ENCODE assay signal across 13 cellular contexts in genomic region chr22:33130473-33130872, GRCh38.
DNase-seq lines count a peak whose midpoint lies in the region; ATAC-seq and TF ChIP-seq lines count a peak whose summit lies in the region.
"Had no signal": no experiment of that assay in that cellular context is flagged by ENCODE, and none has a peak within 500 bp of the region (broad histone marks: within the 10 kb centered on the region; RNA-seq: fewer than 3 reads in every experiment).

No MANE protein-coding gene starts in this region.

- H3K36me3 Mint-ChIP-seq in activated CD4-positive, alpha-beta T cell treated with anti-CD3 and anti-CD28 coated beads, Interleukin-2, amount 10 ng/mL, durations not matched to agents 24 days and 14 days (ENCODE audit: low read depth), result no peaks in the 10 kb centered on the region
- H3K36me3 Mint-ChIP-seq: CD14-positive monocyte; CD4-positive, alpha-beta memory T cell had no signal

- WGBS in testis, 2 donors, result 65 to 82% methylated on average over 9 of the region's 9 CpGs

- H3K27me3 ChIP-seq in left lung (no peaks in the 10 kb centered on the region), testis (no peaks in the 10 kb centered on the region)
- H3K27me3 ChIP-seq: BLaER1 had no signal

- H3K36me3 ChIP-seq in left lung, result no peaks in the 10 kb centered on the region
- no peaks in the 10 kb centered on the region for H3K36me3 ChIP-seq in testis (ENCODE audit: low read depth, missing control alignments)
- H3K36me3 ChIP-seq: BLaER1 had no signal

- no peak overlapping the region for H3K4me3 Mint-ChIP-seq in activated CD4-positive, alpha-beta T cell treated with anti-CD3 and anti-CD28 coated beads, Interleukin-2, amount 10 ng/mL, durations not matched to agents 24 days and 14 days
- H3K4me3 Mint-ChIP-seq: CD14-positive monocyte; CD4-positive, alpha-beta memory T cell; H9 had no signal

- no peaks in the 10 kb centered on the region for H3K9me3 Mint-ChIP-seq in activated CD4-positive, alpha-beta T cell treated with anti-CD3 and anti-CD28 coated beads, Interleukin-2, amount 10 ng/mL, durations not matched to agents 24 days and 14 days
- H3K9me3 Mint-ChIP-seq: H9 had no signal

- H3K27me3 Mint-ChIP-seq in activated CD4-positive, alpha-beta T cell treated with anti-CD3 and anti-CD28 coated beads, Interleukin-2, amount 10 ng/mL, durations not matched to agents 24 days and 14 days, result no peaks in the 10 kb centered on the region

- no peak overlapping the region for H3K27ac Mint-ChIP-seq in activated CD4-positive, alpha-beta T cell treated with anti-CD3 and anti-CD28 coated beads, Interleukin-2, amount 10 ng/mL, durations not matched to agents 24 days and 14 days
- H3K27ac Mint-ChIP-seq: CD14-positive monocyte; CD4-positive, alpha-beta memory T cell; H9 had no signal

- H3K4me1 Mint-ChIP-seq in activated CD4-positive, alpha-beta T cell treated with anti-CD3 and anti-CD28 coated beads, Interleukin-2, amount 10 ng/mL, durations not matched to agents 24 days and 14 days, result no peaks in the 10 kb centered on the region
- H3K4me1 Mint-ChIP-seq: CD14-positive monocyte; CD4-positive, alpha-beta memory T cell had no signal

- H3K27ac ChIP-seq in left lung (no peak overlapping the region), testis (no peak overlapping the region)
- H3K27ac ChIP-seq: 22Rv1, BLaER1 had no signal

- no peak overlapping the region for H3K4me3 ChIP-seq in left lung
- H3K4me3 ChIP-seq in testis, result no peak overlapping the region
- H3K4me3 ChIP-seq: BLaER1 had no signal

- intact Hi-C loops in activated CD4-positive, alpha-beta T cell treated with anti-CD3 and anti-CD28 coated beads, Interleukin-2, amount 10 ng/mL, durations not matched to agents 24 days and 14 days (cut with micrococcal nuclease), result no loop called here
- intact Hi-C loops in left lung (cut with DNase I), result no loop called here
- intact Hi-C loops in testis (cut with DNase I; ENCODE audit: low total_unique reads), result no loop called here

- ATAC-seq in left lung (peak; percentile 72), GM21367 (IDR thresholded peaks at IDR 0.05; ENCODE audit: unreplicated experiment) (no peak)

- no peaks in the 10 kb centered on the region for H3K4me1 ChIP-seq in left lung
- no peaks in the 10 kb centered on the region for H3K4me1 ChIP-seq in testis
- H3K4me1 ChIP-seq: BLaER1 had no signal

- no peak for TF ChIP-seq POLR2A in testis (IDR thresholded peaks at IDR 0.05)

- DNase-seq in activated CD4-positive, alpha-beta T cell treated with anti-CD3 and anti-CD28 coated beads, Interleukin-2, amount 10 ng/mL, durations not matched to agents 24 days and 14 days, result peak; percentile 34
- no peak for DNase-seq in activated CD4-positive, alpha-beta T cell treated with anti-CD3 and anti-CD28 coated beads for 4 hours
- DNase-seq in HuH-7 (ENCODE audit: low spot score) (peak; percentile 48), left lung (no peak), testis (no peak)
- no peak for DNase-seq in effector CD4-positive, alpha-beta T cell
- DNase-seq: Calu3; CD4-positive, alpha-beta memory T cell; H9 had no signal

- H3K9me3 ChIP-seq in left lung (no peaks in the 10 kb centered on the region), testis (no peaks in the 10 kb centered on the region)

- TF ChIP-seq CTCF in left lung (IDR thresholded peaks at IDR 0.05) (no peak), testis (IDR thresholded peaks at IDR 0.05) (no peak)

Comparison
In these comparisons a context has a peak if more than half of its experiments do, and no peak if none do; other contexts are left out.
1. DNase-seq: peak in activated CD4-positive, alpha-beta T cell treated with anti-CD3 and anti-CD28 coated beads, Interleukin-2, amount 10 ng/mL, durations not matched to agents 24 days and 14 days (single experiment) and HuH-7 (single experiment); none in activated CD4-positive, alpha-beta T cell treated with anti-CD3 and anti-CD28 coated beads for 4 hours (0 of 2), left lung (0 of 2), testis (single experiment) and effector CD4-positive, alpha-beta T cell (single experiment).